Comparison of ENCODE assay signal across 26 cellular contexts in the genomic region with DNA sequence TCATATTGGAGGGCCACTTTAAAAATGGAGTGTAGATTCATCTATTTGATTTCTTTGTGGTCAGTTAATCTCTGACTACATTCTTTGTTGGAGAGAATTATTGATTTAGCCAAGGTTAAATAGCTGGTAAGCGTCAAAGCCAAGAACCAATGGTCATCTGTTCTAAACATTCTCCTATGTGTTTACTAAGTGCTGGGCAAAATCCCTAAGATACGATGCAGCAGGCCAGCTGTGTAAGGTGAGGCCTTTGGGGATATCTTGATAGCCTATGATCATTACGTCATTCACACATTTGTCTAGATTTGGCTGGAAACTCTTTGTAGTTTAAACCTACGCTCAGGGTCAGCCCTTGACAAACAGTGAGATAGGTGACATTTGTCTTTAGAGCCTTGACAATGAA.
"Had no signal": no experiment of that assay in that cellular context is flagged by ENCODE, and none has a peak within 500 bp of the region (broad histone marks: within the 10 kb centered on the region; RNA-seq: fewer than 3 reads in every experiment).

No MANE protein-coding gene starts in this region.

- H3K27ac Mint-ChIP-seq: memory B cell; naive B cell; natural killer cell treated with Interleukin-12 subunit alpha and Interleukin-12 subunit beta and Interleukin-15 and Interleukin-18, amount 100 ng/mL, for 72 hours; stimulated activated naive B cell treated with anti-CD40 and anti-IgM and Interleukin-4, amounts not matched to agents 10 μg/mL and 1 μg/mL and 100 μg/mL, for 72 hours; stimulated activated naive CD8-positive, alpha-beta T cell treated with anti-CD3 and anti-CD28 coated beads, Interleukin-15, Interleukin-2, amounts not matched to agents 100 ng/mL and 50 ng/mL, for 24 hours had no signal

- H3K4me3 ChIP-seq: coronary artery, esophagus muscularis mucosa, gastroesophageal sphincter, heart left ventricle, hepatocyte, lung, prostate gland, vagina had no signal

- H3K4me1 ChIP-seq: foreskin keratinocyte, prostate gland had no signal

- H3K9me3 ChIP-seq: esophagus muscularis mucosa, gastroesophageal sphincter, heart left ventricle, neutrophil, prostate gland, vagina had no signal

- H3K27me3 ChIP-seq: esophagus muscularis mucosa, foreskin keratinocyte, gastroesophageal sphincter, heart left ventricle, hepatocyte, neutrophil, vagina had no signal

- DNase-seq: dermis blood vessel endothelial cell; effector memory CD4-positive, alpha-beta T cell; foreskin keratinocyte; heart left ventricle; left colon; left ventricle myocardium superior; naive B cell; right cardiac atrium; small intestine; stimulated activated CD4-positive, alpha-beta T cell treated with anti-CD3 and anti-CD28 coated beads, Interleukin-15, amount 100 ng/mL, for 24 hours; stimulated activated CD4-positive, alpha-beta T cell treated with anti-CD3 and anti-CD28 coated beads, Interleukin-2, amount 100 ng/mL, for 48 hours; stimulated activated naive B cell treated with anti-CD40 and anti-IgM and Interleukin-4, amounts not matched to agents 10 μg/mL and 1 μg/mL and 100 μg/mL, for 72 hours; trophoblast cell had no signal

- H3K4me1 Mint-ChIP-seq: memory B cell, neural crest cell had no signal

- H3K9me3 Mint-ChIP-seq: memory B cell; naive B cell; natural killer cell treated with Interleukin-12 subunit alpha and Interleukin-12 subunit beta and Interleukin-15 and Interleukin-18, amount 100 ng/mL, for 72 hours; stimulated activated naive B cell treated with anti-CD40 and anti-IgM and Interleukin-4, amounts not matched to agents 10 μg/mL and 1 μg/mL and 100 μg/mL, for 72 hours; stimulated activated naive CD8-positive, alpha-beta T cell treated with anti-CD3 and anti-CD28 coated beads, Interleukin-15, Interleukin-2, amounts not matched to agents 100 ng/mL and 50 ng/mL, for 24 hours had no signal

- H3K4me3 Mint-ChIP-seq: memory B cell; natural killer cell treated with Interleukin-12 subunit alpha and Interleukin-12 subunit beta and Interleukin-15 and Interleukin-18, amount 100 ng/mL, for 72 hours; neural crest cell; stimulated activated naive B cell treated with anti-CD40 and anti-IgM and Interleukin-4, amounts not matched to agents 10 μg/mL and 1 μg/mL and 100 μg/mL, for 72 hours; stimulated activated naive CD8-positive, alpha-beta T cell treated with anti-CD3 and anti-CD28 coated beads, Interleukin-15, Interleukin-2, amounts not matched to agents 100 ng/mL and 50 ng/mL, for 24 hours had no signal

- ATAC-seq: foreskin keratinocyte; gastroesophageal sphincter; left colon; left ventricle myocardium superior; right cardiac atrium; stimulated activated naive B cell treated with anti-CD40 and anti-IgM and Interleukin-4, amounts not matched to agents 10 μg/mL and 1 μg/mL and 100 μg/mL, for 72 hours had no signal

- H3K36me3 ChIP-seq: esophagus muscularis mucosa, gastroesophageal sphincter, heart left ventricle, neutrophil, prostate gland, vagina had no signal

- H3K36me3 Mint-ChIP-seq: memory B cell; naive B cell; natural killer cell treated with Interleukin-12 subunit alpha and Interleukin-12 subunit beta and Interleukin-15 and Interleukin-18, amount 100 ng/mL, for 72 hours had no signal

- H3K27ac ChIP-seq: esophagus muscularis mucosa, foreskin keratinocyte, heart left ventricle, neutrophil, parathyroid adenoma, prostate gland, vagina had no signal

- H3K27me3 Mint-ChIP-seq: memory B cell; naive B cell; natural killer cell treated with Interleukin-12 subunit alpha and Interleukin-12 subunit beta and Interleukin-15 and Interleukin-18, amount 100 ng/mL, for 72 hours; stimulated activated naive B cell treated with anti-CD40 and anti-IgM and Interleukin-4, amounts not matched to agents 10 μg/mL and 1 μg/mL and 100 μg/mL, for 72 hours had no signal
